In the genomic region with DNA sequence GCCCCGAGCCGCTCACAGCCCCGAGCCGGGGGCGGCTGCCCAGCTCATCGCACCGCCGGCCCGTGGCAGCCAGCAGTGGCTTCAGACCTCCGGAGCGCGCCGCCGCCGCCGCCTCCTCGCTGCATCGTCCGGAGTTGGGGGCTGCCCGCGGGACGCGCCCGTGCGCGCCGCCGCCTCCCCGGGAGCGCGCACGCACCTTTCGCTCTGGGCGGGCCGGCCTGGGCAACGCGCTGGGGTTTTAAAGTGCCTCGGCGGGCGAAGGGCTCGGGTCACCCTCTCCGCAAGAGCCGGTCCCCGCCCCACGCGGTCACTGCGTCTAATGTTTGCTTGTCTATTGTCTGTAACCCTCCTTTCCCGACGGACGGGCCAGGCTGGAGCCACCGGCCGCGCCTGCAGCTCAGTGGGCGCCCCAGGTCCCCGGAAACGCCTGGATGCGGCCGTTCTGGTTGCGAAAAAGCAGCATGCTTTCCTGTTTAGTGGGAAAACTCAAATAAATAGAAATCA, we compare ENCODE assay signal across 8 cellular contexts. TPM values are rescaled to one million over a fixed set of nuclear protein-coding genes. Genes with fewer than 3 reads are reported as not detected.
A peak's percentile ranks its signal among the peaks of the same experiment; 100 is the strongest.
DNase-seq lines count a peak whose midpoint lies in the region; ATAC-seq and TF ChIP-seq lines count a peak whose summit lies in the region.

Gene RYK (minus strand): TSS at position 143 of the 504 bp plus-strand sequence. CDS start 205 bp downstream, outside the sequence.

- POLR2A ChIA-PET in activated CD4-positive, alpha-beta memory T cell treated with anti-CD3 and anti-CD28 coated beads, Interleukin-2, amount 10 ng/mL, durations not matched to agents 7 days and 5 days (lab: Charles Lee): interaction anchor here (0.6 to 2.5 kb wide), 5 partner anchors 8 to 237 kb away, joined by 3 to 11 read pairs (median 3); partner anchors contain the start of genes ANAPC13 and CEP63

- no peaks in the 10 kb centered on the region for H3K9me3 ChIP-seq in lower lobe of right lung

- peaks cover 3% of the 10 kb centered on the region for H3K36me3 Mint-ChIP-seq in activated CD4-positive, alpha-beta memory T cell treated with anti-CD3 and anti-CD28 coated beads, Interleukin-2, amount 10 ng/mL, durations not matched to agents 7 days and 5 days (ENCODE audit: low read depth)

- no peaks in the 10 kb centered on the region for H3K36me3 ChIP-seq in lower lobe of right lung

- H3K4me3 ChIP-seq in lower lobe of right lung: peak within 1 kb of the TSS; percentile 82

- H3K27me3 ChIP-seq in lower lobe of right lung (ENCODE audit: low read depth): no peaks in the 10 kb centered on the region

- ATAC-seq in GM19372 (IDR thresholded peaks at IDR 0.05; ENCODE audit: low read depth, unreplicated experiment) (peak; percentile 83), HG03520 (IDR thresholded peaks at IDR 0.05; ENCODE audit: unreplicated experiment) (peak; percentile 69), lower lobe of right lung (peak; percentile 96 to 97)

- DNase-seq in NCI-H69 (lab: John Stamatoyannopoulos, UW): peak; percentile 82
- DNase-seq in activated CD4-positive, alpha-beta memory T cell treated with anti-CD3 and anti-CD28 coated beads, Interleukin-2, amount 10 ng/mL, durations not matched to agents 7 days and 5 days: peak; percentile 73
- DNase-seq in ecto neural progenitor cell (ENCODE audit: low spot score): peak; percentile 91
- DNase-seq in lower lobe of right lung: peak; percentile 93
- peak; percentile 32 to 64 (median 38) for DNase-seq in stimulated activated CD4-positive, alpha-beta T cell treated with anti-CD3 and anti-CD28 coated beads, TNF-alpha, amount 100 ng/mL, for 1 hour (ENCODE audit: low read depth in 3 of 3, low spot score in 1 of 3)

- peak within 1 kb of the TSS; percentile 86 for H3K4me3 Mint-ChIP-seq in activated CD4-positive, alpha-beta memory T cell treated with anti-CD3 and anti-CD28 coated beads, Interleukin-2, amount 10 ng/mL, durations not matched to agents 7 days and 5 days

- H3K4me1 ChIP-seq in lower lobe of right lung: peaks cover 43% of the 10 kb centered on the region

- CTCF ChIA-PET in activated CD4-positive, alpha-beta memory T cell treated with anti-CD3 and anti-CD28 coated beads, Interleukin-2, amount 10 ng/mL, durations not matched to agents 7 days and 5 days (lab: Charles Lee): no interaction called here

- H3K27ac ChIP-seq in C4-2B: peak within 1 kb of the TSS; percentile 79
- H3K27ac ChIP-seq in lower lobe of right lung: peak within 1 kb of the TSS; percentile 86

- no peaks in the 10 kb centered on the region for H3K9me3 Mint-ChIP-seq in activated CD4-positive, alpha-beta memory T cell treated with anti-CD3 and anti-CD28 coated beads, Interleukin-2, amount 10 ng/mL, durations not matched to agents 7 days and 5 days

- H3K27ac Mint-ChIP-seq in activated CD4-positive, alpha-beta memory T cell treated with anti-CD3 and anti-CD28 coated beads, Interleukin-2, amount 10 ng/mL, durations not matched to agents 7 days and 5 days: peak within 1 kb of the TSS; percentile 56

- H3K4me1 Mint-ChIP-seq in activated CD4-positive, alpha-beta memory T cell treated with anti-CD3 and anti-CD28 coated beads, Interleukin-2, amount 10 ng/mL, durations not matched to agents 7 days and 5 days: peaks cover 28% of the 10 kb centered on the region

- intact Hi-C loops in lower lobe of right lung (cut with DNase I): no loop called here

- TF ChIP-seq CTCF in C4-2B (conservative IDR thresholded peaks at IDR 0.05) (no peak), lower lobe of right lung (IDR thresholded peaks at IDR 0.05) (no peak)

- peaks cover 41% of the 10 kb centered on the region for H3K27me3 Mint-ChIP-seq in activated CD4-positive, alpha-beta memory T cell treated with anti-CD3 and anti-CD28 coated beads, Interleukin-2, amount 10 ng/mL, durations not matched to agents 7 days and 5 days

RNA-seq across cellular contexts. Expression of gene RYK, which starts in this region (rescaled TPM):
- 1 to 10 TPM; 6.0 to 6.1 TPM for total RNA-seq in activated CD4-positive, alpha-beta memory T cell treated with anti-CD3 and anti-CD28 coated beads, Interleukin-2, amount 10 ng/mL, durations not matched to agents 7 days and 5 days
- total RNA-seq in lower lobe of right lung: 46.3 TPM

Comparison
In these comparisons a context has a peak if more than half of its experiments do, and no peak if none do; other contexts are left out.
1. Peak in every context shown above with its lines: DNase-seq, ATAC-seq, H3K4me3 ChIP-seq and H3K27ac ChIP-seq.
2. DNase-seq: peak in every context shown above with its lines; median percentile 93 in lower lobe of right lung; 91 in ecto neural progenitor cell; 82 in NCI-H69; 73 in activated CD4-positive, alpha-beta memory T cell treated with anti-CD3 and anti-CD28 coated beads, Interleukin-2, amount 10 ng/mL, durations not matched to agents 7 days and 5 days; 38 in stimulated activated CD4-positive, alpha-beta T cell treated with anti-CD3 and anti-CD28 coated beads, TNF-alpha, amount 100 ng/mL, for 1 hour.